1 cellular context compared by ENCODE assay signal in genomic region chr5:78718185-78718584, GRCh38.
TF ChIP-seq lines count a peak whose summit lies in the region.

No MANE protein-coding gene starts in this region.

TF ChIP-seq in H1, 55 proteins besides CTCF, POLR2A, EP300 and RAD21:
- TF ChIP-seq E2F6 (IDR thresholded peaks at IDR 0.05), result no peak
- no peak for TF ChIP-seq JUN (IDR thresholded peaks at IDR 0.05; ENCODE audit: low read depth, low read length)
- no peak for TF ChIP-seq ZNF274 (IDR thresholded peaks at IDR 0.05; ENCODE audit: borderline replicate concordance, extremely low read depth, low read length)
- TF ChIP-seq KDM5A (IDR thresholded peaks at IDR 0.05; ENCODE audit: low read length), result no peak
- TF ChIP-seq TBP (IDR thresholded peaks at IDR 0.05; ENCODE audit: low read depth, low read length), result no peak
- TF ChIP-seq USF2 (IDR thresholded peaks at IDR 0.05; ENCODE audit: low read length), result no peak
- no peak for TF ChIP-seq ATF3 (IDR thresholded peaks at IDR 0.05; ENCODE audit: insufficient read depth, low read depth, low read length)
- TF ChIP-seq TEAD4 (IDR thresholded peaks at IDR 0.05; ENCODE audit: low read depth, low read length), result no peak
- no peak for TF ChIP-seq CBX8 (IDR thresholded peaks at IDR 0.05; ENCODE audit: borderline replicate concordance, low read depth, low read length)
- TF ChIP-seq TAF1 (IDR thresholded peaks at IDR 0.05; ENCODE audit: low read depth, low read length), result no peak
- no peak for TF ChIP-seq SRF (IDR thresholded peaks at IDR 0.05; ENCODE audit: low read depth, low read length)
- no peak for TF ChIP-seq RNF2 (IDR thresholded peaks at IDR 0.05; ENCODE audit: borderline replicate concordance, low read depth, low read length, missing control alignments, poor library complexity, severe bottlenecking)
- TF ChIP-seq FOSL1 (IDR thresholded peaks at IDR 0.05; ENCODE audit: insufficient read depth, low read depth, low read length), result no peak
- TF ChIP-seq YY1 (IDR thresholded peaks at IDR 0.05; ENCODE audit: low read depth, low read length), result no peak
- TF ChIP-seq SP4 (IDR thresholded peaks at IDR 0.05; ENCODE audit: low read length), result no peak
- TF ChIP-seq GABPA (IDR thresholded peaks at IDR 0.05; ENCODE audit: borderline replicate concordance, insufficient read depth, low read length), result no peak
- TF ChIP-seq HDAC2 (IDR thresholded peaks at IDR 0.05; ENCODE audit: borderline replicate concordance in 1 of 2, low read depth in 2 of 2, low read length in 2 of 2), result no peak
- no peak for TF ChIP-seq RBBP5 (IDR thresholded peaks at IDR 0.05; ENCODE audit: borderline replicate concordance, low read depth, low read length)
- no peak for TF ChIP-seq BCL11A (IDR thresholded peaks at IDR 0.05; ENCODE audit: low read depth in 2 of 2, low read length in 2 of 2)
- no peak for TF ChIP-seq NRF1 (IDR thresholded peaks at IDR 0.05; ENCODE audit: low read depth, low read length)
